In the genomic region with DNA sequence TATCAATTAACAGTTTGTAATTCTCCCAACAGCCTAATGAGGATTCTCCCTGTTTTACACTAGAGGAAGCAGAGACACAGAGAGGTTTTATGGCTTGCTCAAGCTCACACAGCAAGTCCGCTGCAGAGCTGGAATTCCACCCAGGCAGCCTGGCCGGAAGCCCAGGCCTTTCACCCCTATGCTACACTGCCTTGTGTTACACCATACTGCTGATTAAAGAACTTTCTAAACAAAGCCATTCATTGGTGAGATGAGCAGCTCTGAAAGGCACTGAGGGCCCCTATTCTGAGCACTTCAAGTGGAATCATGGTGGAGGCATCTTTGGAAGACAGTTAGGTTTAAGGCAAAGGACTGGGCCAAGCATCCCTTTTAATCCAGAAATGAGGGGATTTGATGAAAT, we compare ENCODE assay signal across 11 cellular contexts. TPM values are rescaled to one million over a fixed set of nuclear protein-coding genes. Genes with fewer than 3 reads are reported as not detected.
A peak's percentile ranks its signal among the peaks of the same experiment; 100 is the strongest.
DNase-seq lines count a peak whose midpoint lies in the region; ATAC-seq and TF ChIP-seq lines count a peak whose summit lies in the region.
"Had no signal": no experiment of that assay in that cellular context is flagged by ENCODE, and none has a peak within 500 bp of the region (broad histone marks: within the 10 kb centered on the region; RNA-seq: fewer than 3 reads in every experiment).

No MANE protein-coding gene starts in this region.

- H3K4me3 Mint-ChIP-seq in WTC11, result no peak overlapping the region
- H3K4me3 Mint-ChIP-seq: activated CD4-positive, alpha-beta T cell treated with anti-CD3 and anti-CD28 coated beads for 36 hours; activated naive CD4-positive, alpha-beta T cell treated with anti-CD3 and anti-CD28 coated beads, Interleukin-2, amount 50 U/mL, for 24 hours had no signal

- no peak overlapping the region for H3K27ac Mint-ChIP-seq in WTC11
- H3K27ac Mint-ChIP-seq: activated CD4-positive, alpha-beta T cell treated with anti-CD3 and anti-CD28 coated beads for 36 hours; activated naive CD4-positive, alpha-beta T cell treated with anti-CD3 and anti-CD28 coated beads, Interleukin-2, amount 50 U/mL, for 24 hours had no signal

- no peaks in the 10 kb centered on the region for H3K9me3 Mint-ChIP-seq in WTC11
- H3K9me3 Mint-ChIP-seq: activated naive CD4-positive, alpha-beta T cell treated with anti-CD3 and anti-CD28 coated beads, Interleukin-2, amount 50 U/mL, for 24 hours had no signal

- ATAC-seq in WTC11, result peak; percentile 37; the same call in 1 of the 2 replicates
- peak; percentile 88 for ATAC-seq in gastroesophageal sphincter
- ATAC-seq in HG03095 (IDR thresholded peaks at IDR 0.05; ENCODE audit: unreplicated experiment), result no peak
- ATAC-seq: activated CD4-positive, alpha-beta T cell treated with anti-CD3 and anti-CD28 coated beads for 36 hours had no signal

- no peak for TF ChIP-seq EP300 in gastroesophageal sphincter (IDR thresholded peaks at IDR 0.05)

- no peaks in the 10 kb centered on the region for H3K27me3 Mint-ChIP-seq in WTC11 (ENCODE audit: low read depth)
- H3K27me3 Mint-ChIP-seq: activated CD4-positive, alpha-beta T cell treated with anti-CD3 and anti-CD28 coated beads for 36 hours; activated naive CD4-positive, alpha-beta T cell treated with anti-CD3 and anti-CD28 coated beads, Interleukin-2, amount 50 U/mL, for 24 hours had no signal

- POLR2A ChIA-PET in WTC11 (lab: Charles Lee), result interaction anchor here (0.5 kb wide), 1 partner anchor 62 kb away, joined by 4 read pairs; no protein-coding TSS in a partner anchor

- H3K27ac ChIP-seq in gastroesophageal sphincter, result peak overlapping the region in 3 of 4 donors; percentile 67 to 77 (median 69)

- TF ChIP-seq CTCF in WTC11 (IDR thresholded peaks at IDR 0.05) (no peak), gastroesophageal sphincter (IDR thresholded peaks at IDR 0.05) (no peak)

- H3K4me1 Mint-ChIP-seq in WTC11, result peaks cover 29% of the 10 kb centered on the region
- H3K4me1 Mint-ChIP-seq: activated CD4-positive, alpha-beta T cell treated with anti-CD3 and anti-CD28 coated beads for 36 hours; activated naive CD4-positive, alpha-beta T cell treated with anti-CD3 and anti-CD28 coated beads, Interleukin-2, amount 50 U/mL, for 24 hours had no signal

- CTCF ChIA-PET in WTC11 (lab: Charles Lee), result interaction anchor here (0.7 to 1.5 kb wide), 3 partner anchors 16 to 140 kb away, joined by 3 to 5 read pairs (median 3); no protein-coding TSS in a partner anchor

- DNase-seq in AG08395 (ENCODE audit: low spot score) (peak; percentile 56), WTC11 (ENCODE audit: low spot score) (no peak), occipital lobe (lab: John Stamatoyannopoulos, UW) (peak; percentile 18), ecto neural progenitor cell (ENCODE audit: low spot score) (no peak), D341Med (ENCODE audit: low spot score) (no peak), NCI-H2227 (lab: John Stamatoyannopoulos, UW; ENCODE audit: unreplicated experiment) (no peak)
- DNase-seq: activated CD4-positive, alpha-beta T cell treated with anti-CD3 and anti-CD28 coated beads for 36 hours; NCI-H2029 treated with DMSO at 0.1 percent for 48 hours had no signal

- no peak for TF ChIP-seq POLR2A in gastroesophageal sphincter (IDR thresholded peaks at IDR 0.05)

- no peaks in the 10 kb centered on the region for H3K36me3 ChIP-seq in gastroesophageal sphincter

- H3K9me3 ChIP-seq in gastroesophageal sphincter, result no peaks in the 10 kb centered on the region

- H3K4me1 ChIP-seq in gastroesophageal sphincter, result peaks cover 0 to 22% (median 14%) of the 10 kb centered on the region in 3 donors

- WGBS in gastroesophageal sphincter (ENCODE audit: low coverage in 1 of 2), 2 donors, result 44% methylated on average over 2 of the region's 2 CpGs; no CpG with 5 or more reads in 1 of the 2 donors

- no peak overlapping the region for H3K4me3 ChIP-seq in gastroesophageal sphincter

- no peaks in the 10 kb centered on the region for H3K27me3 ChIP-seq in gastroesophageal sphincter

- peaks cover 9% of the 10 kb centered on the region for H3K36me3 Mint-ChIP-seq in WTC11
- H3K36me3 Mint-ChIP-seq: activated naive CD4-positive, alpha-beta T cell treated with anti-CD3 and anti-CD28 coated beads, Interleukin-2, amount 50 U/mL, for 24 hours had no signal

TF ChIP-seq in WTC11, 78 proteins besides CTCF, POLR2A, EP300 and RAD21:
- TF ChIP-seq ELF4 (CRISPR knock-in tag; IDR thresholded peaks at IDR 0.05; ENCODE audit: low read depth) (no peak), SOX15 (CRISPR knock-in tag; IDR thresholded peaks at IDR 0.05) (no peak), GABPB1 (CRISPR knock-in tag; IDR thresholded peaks at IDR 0.05) (no peak)

RNA-seq across cellular contexts. Expression of a gene that starts 14.7 kb away (rescaled TPM):
- total RNA-seq in WTC11 (2021) (360 to 406 TPM (median 378 TPM) in 3 replicates), gastroesophageal sphincter (100 to 1,000 TPM in 1 of 4 donors, 10 to 100 TPM in 3; 64.6 to 118 (median 80.1) TPM), occipital lobe (37.4 TPM)

Comparison
In these comparisons a context has a peak if more than half of its experiments do, and no peak if none do; other contexts are left out.
1. DNase-seq: peak in AG08395 (single experiment) and occipital lobe (single experiment); none in WTC11 (single experiment), ecto neural progenitor cell (single experiment), D341Med (single experiment) and NCI-H2227 (single experiment).